2 cellular contexts compared by ENCODE assay signal in the genomic region with DNA sequence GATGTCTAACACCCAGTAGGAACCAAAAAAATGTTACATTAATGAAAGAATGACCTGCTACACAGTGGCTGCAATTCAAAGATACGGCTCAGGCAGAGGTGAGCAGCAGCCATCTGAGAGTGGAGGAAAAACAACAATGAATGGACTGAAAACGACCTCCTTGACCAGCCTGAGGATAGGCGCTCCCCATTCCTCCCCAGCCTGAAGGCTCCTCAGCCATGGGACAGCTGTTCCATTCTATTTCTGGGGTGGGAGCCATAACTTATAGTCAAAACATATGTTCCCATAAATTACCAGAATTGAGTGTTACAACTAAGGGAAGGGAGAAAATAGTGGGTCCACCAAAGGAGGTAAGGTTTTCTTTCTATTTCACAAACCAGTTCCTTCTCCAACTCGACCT.
TF ChIP-seq lines count a peak whose summit lies in the region.

No MANE protein-coding gene starts in this region.

TF ChIP-seq in H1, 55 proteins besides CTCF, POLR2A, EP300 and RAD21:
- no peak for TF ChIP-seq CBX5 (IDR thresholded peaks at IDR 0.05; ENCODE audit: low read depth, low read length)
- TF ChIP-seq PHF8 (conservative IDR thresholded peaks at IDR 0.05; ENCODE audit: low read depth, low read length): no peak

TF ChIP-seq in SK-N-SH, 30 proteins besides CTCF, POLR2A, EP300 and RAD21:
- TF ChIP-seq USF2 (IDR thresholded peaks at IDR 0.05; ENCODE audit: borderline replicate concordance, low read depth, low read length): no peak
- TF ChIP-seq TCF12 (IDR thresholded peaks at IDR 0.05): no peak
- TF ChIP-seq, protein P1, sequence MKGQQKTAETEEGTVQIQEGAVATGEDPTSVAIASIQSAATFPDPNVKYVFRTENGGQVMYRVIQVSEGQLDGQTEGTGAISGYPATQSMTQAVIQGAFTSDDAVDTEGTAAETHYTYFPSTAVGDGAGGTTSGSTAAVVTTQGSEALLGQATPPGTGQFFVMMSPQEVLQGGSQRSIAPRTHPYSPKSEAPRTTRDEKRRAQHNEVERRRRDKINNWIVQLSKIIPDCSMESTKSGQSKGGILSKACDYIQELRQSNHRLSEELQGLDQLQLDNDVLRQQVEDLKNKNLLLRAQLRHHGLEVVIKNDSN (IDR thresholded peaks at IDR 0.05; ENCODE audit: borderline replicate concordance, low read depth): no peak
- no peak for TF ChIP-seq RCOR1 (IDR thresholded peaks at IDR 0.05; ENCODE audit: low read length)
